ENCODE assay signal across 36 cellular contexts in the genomic region with DNA sequence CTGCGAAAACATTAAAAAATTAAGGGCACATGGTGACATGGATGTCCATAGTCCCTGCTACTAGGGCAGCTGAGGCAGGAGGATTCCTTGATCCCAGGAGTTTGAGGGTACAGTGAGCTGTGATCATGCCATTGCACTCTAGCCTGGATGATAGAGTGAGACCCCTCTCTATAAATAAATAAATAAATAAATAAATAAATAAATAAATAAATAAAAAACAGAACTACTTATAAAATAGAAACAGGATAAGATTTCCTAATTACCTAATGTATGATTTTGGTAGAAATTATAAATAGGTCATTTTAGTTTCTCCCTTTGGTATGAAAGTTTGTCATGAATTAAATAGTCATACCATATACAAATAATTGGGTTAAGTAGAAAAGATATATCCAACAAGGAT.
"Had no signal": no experiment of that assay in that cellular context is flagged by ENCODE, and none has a peak within 500 bp of the region (broad histone marks: within the 10 kb centered on the region; RNA-seq: fewer than 3 reads in every experiment).

No MANE protein-coding gene starts in this region.

- H3K36me3 ChIP-seq: MG63 had no signal

- DNase-seq: Karpas-422, Kasumi-1, MG63, MM.1S, MV-4-11, NCI-H1048, NCI-H1092, NCI-H1092 treated with DMSO at 0.1 percent for 48 hours, NCI-H1105, NCI-H1105 treated with DMSO at 0.1 percent for 48 hours, NCI-H1417, NCI-H1417 treated with DMSO at 0.1 percent for 48 hours, NCI-H1436, NCI-H1436 treated with DMSO at 0.1 percent for 48 hours, NCI-H146, NCI-H1694, NCI-H1694 treated with DMSO at 0.1 percent for 48 hours, NCI-H187, NCI-H187 treated with DMSO at 0.1 percent for 48 hours, NCI-H1930, NCI-H2029, NCI-H2029 treated with DMSO at 0.1 percent for 48 hours, NCI-H2081, NCI-H2081 treated with DMSO at 0.1 percent for 48 hours, NCI-H2107, NCI-H2171, NCI-H2171 treated with DMSO at 0.1 percent for 48 hours, NCI-H2227 treated with DMSO at 0.1 percent for 48 hours, NCI-H226, NCI-H345, NCI-H446, NCI-H446 treated with DMSO at 0.1 percent for 48 hours, NCI-H510A, NCI-H510A treated with DMSO at 0.1 percent for 48 hours, NCI-H524, NCI-H524 treated with DMSO at 0.1 percent for 48 hours had no signal

- H3K4me3 ChIP-seq: MG63 had no signal

- H3K9me3 ChIP-seq: MG63 had no signal
